ENCODE assay signal across 8 cellular contexts in the genomic region with DNA sequence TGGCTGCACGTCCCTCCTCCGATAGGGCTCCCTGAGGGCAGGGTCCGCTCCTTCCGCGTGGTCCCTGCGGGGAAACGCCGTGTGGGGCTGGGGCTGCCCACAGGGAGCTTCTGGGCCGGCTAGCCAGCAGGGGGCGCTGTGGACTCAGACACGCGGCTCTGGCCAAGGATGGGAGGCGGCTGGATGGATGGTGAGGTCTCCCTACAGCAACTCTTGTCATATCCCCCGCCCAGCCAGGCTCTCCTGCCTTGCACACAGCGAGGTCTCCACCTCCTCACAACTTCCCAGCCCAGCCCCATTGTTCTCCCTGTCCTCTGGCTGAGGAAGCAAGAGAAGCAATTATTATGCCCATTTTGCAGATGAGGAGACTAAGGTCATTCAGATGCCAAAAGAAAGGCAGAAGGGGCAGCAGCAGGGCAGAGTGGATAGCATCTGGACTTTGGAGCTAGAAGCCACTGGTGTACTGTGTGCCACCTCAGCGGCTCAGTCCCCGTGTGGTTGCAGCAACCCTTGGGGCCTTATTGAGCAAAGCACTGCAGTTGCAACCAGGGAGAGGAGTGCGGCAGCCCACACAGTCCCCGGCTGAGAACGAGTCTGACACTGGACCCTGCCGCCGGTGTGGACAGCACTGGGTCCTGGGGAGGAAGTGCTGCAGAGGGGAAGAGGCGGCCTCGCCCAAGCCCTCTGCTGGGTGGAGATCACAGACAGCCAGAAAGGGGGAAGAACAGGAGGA.
DNase-seq lines count a peak whose midpoint lies in the region; ATAC-seq and TF ChIP-seq lines count a peak whose summit lies in the region.

No MANE protein-coding gene starts in this region.

- ATAC-seq in left cardiac atrium: peak in 1 of 2 donors; percentile 33
- ATAC-seq in GM18870 (IDR thresholded peaks at IDR 0.05; ENCODE audit: unreplicated experiment): no peak

- peak overlapping the region; percentile 85 to 99 (median 94) for H3K27ac ChIP-seq in spleen

- peak; percentile 51 for DNase-seq in NCI-H82 (lab: John Stamatoyannopoulos, UW)
- no peak for DNase-seq in NCI-H82 treated with DMSO at 0.1 percent for 48 hours (lab: John Stamatoyannopoulos, UW; ENCODE audit: unreplicated experiment)
- DNase-seq in SIG-M5 (lab: John Stamatoyannopoulos, UW): peak; percentile 46
- DNase-seq in activated effector memory CD4-positive, alpha-beta T cell treated with anti-CD3 and anti-CD28 coated beads, Interleukin-2, amount 50 U/mL, for 16 hours: peak; percentile 96
- DNase-seq in left cardiac atrium: peak; percentile 81
- peak; percentile 97 for DNase-seq in spleen
- no peak for DNase-seq in pons (ENCODE audit: low spot score)

- TF ChIP-seq CTCF in spleen (IDR thresholded peaks at IDR 0.05 in 8 of 11, conservative IDR thresholded peaks at IDR 0.05 in 3 of 11): peak; percentile 68 to 89 (median 82)

- no peak for TF ChIP-seq POLR2A in spleen (IDR thresholded peaks at IDR 0.05)

- no peaks in the 10 kb centered on the region for H3K27me3 ChIP-seq in spleen (replicated peaks in 1 of 7)

- no peaks in the 10 kb centered on the region for H3K9me3 ChIP-seq in spleen

- 47 to 74% (median 56%) methylated on average over 10 to 24 of the region's 24 CpGs for WGBS in spleen, 5 donors

- H3K36me3 ChIP-seq in spleen: no peaks in the 10 kb centered on the region

- intact Hi-C loops in left cardiac atrium (cut with DNase I) (loop anchor here in 1 of 2 donors (5.0 to 10.0 kb wide), 2 partner anchors 150 to 283 kb away; no protein-coding TSS in a partner anchor), spleen (cut with DNase I; ENCODE audit: low total_unique reads) (loop anchor here (10.0 kb wide), 1 partner anchor 357 kb away; no protein-coding TSS in a partner anchor)

- H3K4me1 ChIP-seq in spleen: peaks cover 49 to 95% (median 68%) of the 10 kb centered on the region in 6 donors

- H3K4me3 ChIP-seq in spleen: peak overlapping the region in 2 of 8 donors; percentile 0 to 50

Comparison
In these comparisons a context has a peak if more than half of its experiments do, and no peak if none do; other contexts are left out.
1. DNase-seq: peak in NCI-H82 (single experiment), SIG-M5 (single experiment), activated effector memory CD4-positive, alpha-beta T cell treated with anti-CD3 and anti-CD28 coated beads, Interleukin-2, amount 50 U/mL, for 16 hours (single experiment), left cardiac atrium (single experiment) and spleen (single experiment); none in NCI-H82 treated with DMSO at 0.1 percent for 48 hours (single experiment) and pons (single experiment).